ENCODE assay signal across 18 cellular contexts in the genomic region with DNA sequence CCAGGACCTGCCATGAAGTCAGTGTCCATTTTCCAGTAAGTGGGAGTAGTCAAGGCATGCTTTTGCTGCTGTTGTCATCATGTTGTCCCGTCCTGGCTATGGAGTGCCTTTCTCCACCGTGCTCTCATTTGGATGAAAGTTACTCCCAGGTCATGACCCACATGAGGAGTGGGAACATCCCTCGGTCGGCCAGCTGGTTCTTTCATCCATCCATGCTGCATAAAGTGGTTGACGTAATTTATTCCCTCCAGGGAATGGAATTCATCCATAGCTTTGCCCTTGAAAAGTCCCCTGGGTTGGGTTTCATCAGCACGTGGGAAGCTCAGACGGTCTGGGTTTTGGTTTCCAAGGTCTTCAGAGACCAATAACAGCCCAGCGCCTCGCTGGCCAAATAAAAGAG. TPM values are rescaled to one million over a fixed set of nuclear protein-coding genes. Genes with fewer than 3 reads are reported as not detected.
A peak's percentile ranks its signal among the peaks of the same experiment; 100 is the strongest.
DNase-seq lines count a peak whose midpoint lies in the region; ATAC-seq, FAIRE-seq and TF ChIP-seq lines count a peak whose summit lies in the region.
"Had no signal": no experiment of that assay in that cellular context is flagged by ENCODE, and none has a peak within 500 bp of the region (broad histone marks: within the 10 kb centered on the region; RNA-seq: fewer than 3 reads in every experiment).

No MANE protein-coding gene starts in this region.

- no peaks in the 10 kb centered on the region for H3K9me3 Mint-ChIP-seq in activated CD4-positive, alpha-beta memory T cell treated with anti-CD3 and anti-CD28 coated beads, Interleukin-2, amount 10 ng/mL, durations not matched to agents 7 days and 5 days
- peaks cover 33% of the 10 kb centered on the region for H3K9me3 Mint-ChIP-seq in WTC11

- H3K27me3 ChIP-seq in bronchial epithelial cell (ENCODE audit: control insufficient read depth, insufficient read depth, low read length) = peaks cover 4% of the 10 kb centered on the region
- peaks cover 0 to 21% (median 6%) of the 10 kb centered on the region in 7 donors for H3K27me3 ChIP-seq in heart right ventricle
- H3K27me3 ChIP-seq in pancreas = no peaks in the 10 kb centered on the region
- H3K27me3 ChIP-seq in skeletal muscle tissue (ENCODE audit: control insufficient read depth in 3 of 3, insufficient read depth in 3 of 3, low read length in 3 of 3) = peaks cover 4 to 16% (median 16%) of the 10 kb centered on the region in 3 donors

- H3K27ac ChIP-seq in heart right ventricle (peak overlapping the region in 8 of 10 donors; percentile 55 to 87 (median 80)), pancreas (no peak overlapping the region), skeletal muscle tissue (ENCODE audit: low read depth, low read length) (peak overlapping the region; percentile 65)

- DNase-seq in bronchial epithelial cell (ENCODE audit: low read depth) (no peak), heart right ventricle (peak; percentile 62 to 76), pancreas (peak in 1 of 6 donors; percentile 15), WTC11 (ENCODE audit: low spot score) (no peak), NCI-H1930 (lab: John Stamatoyannopoulos, UW) (no peak)
- DNase-seq in activated CD4-positive, alpha-beta memory T cell treated with anti-CD3 and anti-CD28 coated beads, Interleukin-2, amount 10 ng/mL, durations not matched to agents 7 days and 5 days = no peak
- DNase-seq: CD4-positive, CD25-positive, alpha-beta regulatory T cell; DMS53; MV-4-11; NCI-H1436; NCI-H2081 treated with DMSO at 0.1 percent for 48 hours; NCI-H345; NCI-H748 treated with DMSO at 0.1 percent for 48 hours; PC-3 had no signal

- H3K27ac Mint-ChIP-seq in activated CD4-positive, alpha-beta memory T cell treated with anti-CD3 and anti-CD28 coated beads, Interleukin-2, amount 10 ng/mL, durations not matched to agents 7 days and 5 days = no peak overlapping the region
- H3K27ac Mint-ChIP-seq in WTC11 = no peak overlapping the region
- H3K27ac Mint-ChIP-seq: IgD-negative memory B cell had no signal

- ATAC-seq in heart right ventricle = peak; percentile 88 to 93 (median 90)
- peak in 3 of 4 donors; percentile 30 to 71 (median 45) for ATAC-seq in pancreas
- no peak for ATAC-seq in HG02938 (IDR thresholded peaks at IDR 0.05; ENCODE audit: unreplicated experiment)
- no peak for ATAC-seq in WTC11
- ATAC-seq: HCT116, PC-3 had no signal

- CTCF ChIA-PET in activated CD4-positive, alpha-beta memory T cell treated with anti-CD3 and anti-CD28 coated beads, Interleukin-2, amount 10 ng/mL, durations not matched to agents 7 days and 5 days (lab: Charles Lee) = no interaction called here
- CTCF ChIA-PET in WTC11 (lab: Charles Lee) = interaction anchor here (1.5 kb wide), 1 partner anchor 185 kb away, joined by 3 read pairs; no protein-coding TSS in a partner anchor

- peaks cover 0 to 20% (median 5%) of the 10 kb centered on the region in 9 donors for H3K4me1 ChIP-seq in heart right ventricle
- no peaks in the 10 kb centered on the region for H3K4me1 ChIP-seq in pancreas
- peaks cover 0 to 3% (median 0%) of the 10 kb centered on the region in 3 donors for H3K4me1 ChIP-seq in skeletal muscle tissue (ENCODE audit: control insufficient read depth in 3 of 3, insufficient read depth in 3 of 3, low read length in 3 of 3)

- FAIRE-seq in bronchial epithelial cell (lab: Jason Lieb, UNC) (peak; percentile 23), pancreas (lab: Jason Lieb, UNC) (no peak)

- peaks cover 0 to 11% (median 0%) of the 10 kb centered on the region in 11 donors for H3K9me3 ChIP-seq in heart right ventricle
- no peaks in the 10 kb centered on the region for H3K9me3 ChIP-seq in pancreas
- H3K9me3 ChIP-seq in skeletal muscle tissue (ENCODE audit: control insufficient read depth in 3 of 3, low read length in 3 of 3) = no peaks in the 10 kb centered on the region

- peaks cover 32% of the 10 kb centered on the region for H3K27me3 Mint-ChIP-seq in activated CD4-positive, alpha-beta memory T cell treated with anti-CD3 and anti-CD28 coated beads, Interleukin-2, amount 10 ng/mL, durations not matched to agents 7 days and 5 days
- peaks cover 15% of the 10 kb centered on the region for H3K27me3 Mint-ChIP-seq in WTC11 (ENCODE audit: low read depth)

- TF ChIP-seq CTCF in bronchial epithelial cell (IDR thresholded peaks at IDR 0.05; ENCODE audit: insufficient read depth, low read length, severe bottlenecking) (no peak), heart right ventricle (IDR thresholded peaks at IDR 0.05) (no peak), pancreas (IDR thresholded peaks at IDR 0.05) (no peak), WTC11 (IDR thresholded peaks at IDR 0.05) (no peak)

- POLR2A ChIA-PET in activated CD4-positive, alpha-beta memory T cell treated with anti-CD3 and anti-CD28 coated beads, Interleukin-2, amount 10 ng/mL, durations not matched to agents 7 days and 5 days (lab: Charles Lee) = no interaction called here
- POLR2A ChIA-PET in WTC11 (lab: Charles Lee) = no interaction called here

- no peaks in the 10 kb centered on the region for H3K36me3 Mint-ChIP-seq in activated CD4-positive, alpha-beta memory T cell treated with anti-CD3 and anti-CD28 coated beads, Interleukin-2, amount 10 ng/mL, durations not matched to agents 7 days and 5 days (ENCODE audit: low read depth)
- H3K36me3 Mint-ChIP-seq in WTC11 = peaks cover 16% of the 10 kb centered on the region
- H3K36me3 Mint-ChIP-seq: CD4-positive, CD25-positive, alpha-beta regulatory T cell had no signal

- no peak overlapping the region for H3K9ac ChIP-seq in skeletal muscle tissue (ENCODE audit: low read depth in 1 of 3, low read length in 3 of 3)

- H3K4me3 ChIP-seq in bronchial epithelial cell (ENCODE audit: low read depth, low read length) = no peak overlapping the region
- no peak overlapping the region for H3K4me3 ChIP-seq in heart right ventricle
- H3K4me3 ChIP-seq in pancreas = no peak overlapping the region
- H3K4me3 ChIP-seq in skeletal muscle tissue (ENCODE audit: low read length in 3 of 3) = no peak overlapping the region

- no peak overlapping the region for H3K4me3 Mint-ChIP-seq in activated CD4-positive, alpha-beta memory T cell treated with anti-CD3 and anti-CD28 coated beads, Interleukin-2, amount 10 ng/mL, durations not matched to agents 7 days and 5 days
- no peak overlapping the region for H3K4me3 Mint-ChIP-seq in WTC11
- H3K4me3 Mint-ChIP-seq: CD4-positive, CD25-positive, alpha-beta regulatory T cell; IgD-negative memory B cell had no signal

- H3K4me1 Mint-ChIP-seq in activated CD4-positive, alpha-beta memory T cell treated with anti-CD3 and anti-CD28 coated beads, Interleukin-2, amount 10 ng/mL, durations not matched to agents 7 days and 5 days = no peaks in the 10 kb centered on the region
- H3K4me1 Mint-ChIP-seq in WTC11 = peaks cover 10% of the 10 kb centered on the region; the same call in 1 of the 2 replicates
- H3K4me1 Mint-ChIP-seq: CD4-positive, CD25-positive, alpha-beta regulatory T cell had no signal

- 59 to 67% methylated on average over 9 of the region's 9 CpGs for WGBS in heart right ventricle, 2 donors
- 79 to 83% methylated on average over 9 of the region's 9 CpGs for WGBS in pancreas, 2 donors

- H3K36me3 ChIP-seq in bronchial epithelial cell (ENCODE audit: control insufficient read depth, insufficient read depth, low read length) = no peaks in the 10 kb centered on the region
- no peaks in the 10 kb centered on the region for H3K36me3 ChIP-seq in heart right ventricle
- no peaks in the 10 kb centered on the region for H3K36me3 ChIP-seq in pancreas
- H3K36me3 ChIP-seq in skeletal muscle tissue (ENCODE audit: control insufficient read depth in 3 of 3, insufficient read depth in 3 of 3, low read length in 3 of 3) = no peaks in the 10 kb centered on the region

- intact Hi-C loops in heart right ventricle (cut with DNase I) (loop anchor here in 2 of 10 donors (5.0 to 10.0 kb wide), 2 partner anchors 51 to 527 kb away; no protein-coding TSS in a partner anchor), pancreas (cut with DNase I) (no loop called here)

TF ChIP-seq in WTC11, 78 proteins besides CTCF, POLR2A, EP300 and RAD21 (continues in another document):
- TF ChIP-seq NFE2L1 (CRISPR knock-in tag; IDR thresholded peaks at IDR 0.05) (no peak), CREB1 (CRISPR knock-in tag; IDR thresholded peaks at IDR 0.05) (no peak)
- TF ChIP-seq, protein P1, sequence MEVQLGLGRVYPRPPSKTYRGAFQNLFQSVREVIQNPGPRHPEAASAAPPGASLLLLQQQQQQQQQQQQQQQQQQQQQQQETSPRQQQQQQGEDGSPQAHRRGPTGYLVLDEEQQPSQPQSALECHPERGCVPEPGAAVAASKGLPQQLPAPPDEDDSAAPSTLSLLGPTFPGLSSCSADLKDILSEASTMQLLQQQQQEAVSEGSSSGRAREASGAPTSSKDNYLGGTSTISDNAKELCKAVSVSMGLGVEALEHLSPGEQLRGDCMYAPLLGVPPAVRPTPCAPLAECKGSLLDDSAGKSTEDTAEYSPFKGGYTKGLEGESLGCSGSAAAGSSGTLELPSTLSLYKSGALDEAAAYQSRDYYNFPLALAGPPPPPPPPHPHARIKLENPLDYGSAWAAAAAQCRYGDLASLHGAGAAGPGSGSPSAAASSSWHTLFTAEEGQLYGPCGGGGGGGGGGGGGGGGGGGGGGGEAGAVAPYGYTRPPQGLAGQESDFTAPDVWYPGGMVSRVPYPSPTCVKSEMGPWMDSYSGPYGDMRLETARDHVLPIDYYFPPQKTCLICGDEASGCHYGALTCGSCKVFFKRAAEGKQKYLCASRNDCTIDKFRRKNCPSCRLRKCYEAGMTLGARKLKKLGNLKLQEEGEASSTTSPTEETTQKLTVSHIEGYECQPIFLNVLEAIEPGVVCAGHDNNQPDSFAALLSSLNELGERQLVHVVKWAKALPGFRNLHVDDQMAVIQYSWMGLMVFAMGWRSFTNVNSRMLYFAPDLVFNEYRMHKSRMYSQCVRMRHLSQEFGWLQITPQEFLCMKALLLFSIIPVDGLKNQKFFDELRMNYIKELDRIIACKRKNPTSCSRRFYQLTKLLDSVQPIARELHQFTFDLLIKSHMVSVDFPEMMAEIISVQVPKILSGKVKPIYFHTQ (CRISPR knock-in tag; IDR thresholded peaks at IDR 0.05) = no peak

RNA-seq across cellular contexts. Expression of a gene that starts 11.6 kb away (rescaled TPM):
- total RNA-seq in bronchial epithelial cell (not detected in 2 replicates), heart right ventricle (100 to 1,000 TPM in 2 of 10 donors, 10 to 100 TPM in 5, 1 to 10 TPM in 3; 2.8 to 296 (median 32.6) TPM), pancreas (10 to 100 TPM in 3 of 6 donors, 1 to 10 TPM in 1, under 1 TPM in 2; 0.42 to 53.5 (median 6.1) TPM), skeletal muscle tissue (not detected), WTC11 (2021) (1.2 to 2.6 TPM (median 1.9 TPM) in 3 replicates)
- polyA plus RNA-seq in heart right ventricle (100 to 1,000 TPM; 349 to 593 TPM), pancreas (10 to 100 TPM in 1 of 2 donors, 1 to 10 TPM in 1; 6.7 to 29.7 TPM)
- total RNA-seq in activated CD4-positive, alpha-beta memory T cell treated with anti-CD3 and anti-CD28 coated beads, Interleukin-2, amount 10 ng/mL, durations not matched to agents 7 days and 5 days = not detected
- total RNA-seq: CD4-positive, CD25-positive, alpha-beta regulatory T cell; PC-3 had no signal
- polyA plus RNA-seq: CD4-positive, CD25-positive, alpha-beta regulatory T cell; IgD-negative memory B cell had no signal

RNA-seq across cellular contexts. Expression of a gene that starts 44.4 kb away (rescaled TPM):
- not detected in 2 replicates for total RNA-seq in bronchial epithelial cell
- total RNA-seq in heart right ventricle = not detected
- polyA plus RNA-seq in heart right ventricle = not detected
- total RNA-seq in pancreas = not detected
- polyA plus RNA-seq in pancreas = not detected
- total RNA-seq in skeletal muscle tissue = not detected
- not detected for total RNA-seq in activated CD4-positive, alpha-beta memory T cell treated with anti-CD3 and anti-CD28 coated beads, Interleukin-2, amount 10 ng/mL, durations not matched to agents 7 days and 5 days
- not detected in 3 replicates for total RNA-seq in WTC11 (2021)
- total RNA-seq: CD4-positive, CD25-positive, alpha-beta regulatory T cell; PC-3 had no signal
- polyA plus RNA-seq: CD4-positive, CD25-positive, alpha-beta regulatory T cell; IgD-negative memory B cell had no signal

Comparison
In these comparisons a context has a peak if more than half of its experiments do, and no peak if none do; other contexts are left out.
1. DNase-seq: peak in heart right ventricle (2 of 2); none in bronchial epithelial cell (single experiment), activated CD4-positive, alpha-beta memory T cell treated with anti-CD3 and anti-CD28 coated beads, Interleukin-2, amount 10 ng/mL, durations not matched to agents 7 days and 5 days (single experiment), WTC11 (single experiment) and NCI-H1930 (0 of 2).
2. ATAC-seq: peak in heart right ventricle (8 of 8) and pancreas (3 of 4); none in HG02938 (single experiment) and WTC11 (single experiment).
3. H3K27ac ChIP-seq: peak in heart right ventricle (8 of 10) and skeletal muscle tissue (single experiment); none in pancreas (0 of 4).